In genomic region chr5:33299621-33300208, GRCh38 we compare ENCODE assay signal across 7 cellular contexts.
DNase-seq lines count a peak whose midpoint lies in the region; ATAC-seq, FAIRE-seq and TF ChIP-seq lines count a peak whose summit lies in the region.

No MANE protein-coding gene starts in this region.

- DNase-seq in LNCaP clone FGC (ENCODE audit: low read depth) (no peak), ascending aorta (ENCODE audit: low spot score in 2 of 2) (no peak), keratinocyte (ENCODE audit: low read depth, low spot score) (no peak), transverse colon (peak; percentile 15), GM19238 (ENCODE audit: insufficient read length, low spot score) (no peak)

- intact Hi-C loops in ascending aorta (cut with DNase I) (loop anchor here (5.0 to 10.0 kb wide), 3 partner anchors 38 to 592 kb away; no protein-coding TSS in a partner anchor), transverse colon (cut with DNase I; ENCODE audit: low total_unique reads) (loop anchor here (10.0 kb wide), 1 partner anchor 125 kb away; no protein-coding TSS in a partner anchor)

- H3K9me3 ChIP-seq in ascending aorta (no peaks in the 10 kb centered on the region), keratinocyte (ENCODE audit: control insufficient read depth, low read depth, low read length) (no peaks in the 10 kb centered on the region), transverse colon (no peaks in the 10 kb centered on the region)

- TF ChIP-seq CTCF in GM12872 (IDR thresholded peaks at IDR 0.05; ENCODE audit: insufficient read depth, low read depth, low read length) (peak; percentile 7; the same call in 1 of the 3 replicates), LNCaP clone FGC (IDR thresholded peaks at IDR 0.05; ENCODE audit: control insufficient read depth, extremely low read depth, insufficient read depth) (peak; percentile 73), ascending aorta (IDR thresholded peaks at IDR 0.05) (peak; percentile 12 to 66 (median 29)), keratinocyte (optimal IDR thresholded peaks at IDR 0.05 in 1 of 3, IDR thresholded peaks at IDR 0.05 in 1 of 3, conservative IDR thresholded peaks at IDR 0.05 in 1 of 3; ENCODE audit: extremely low read depth in 1 of 3, insufficient read depth in 2 of 3, low read length in 3 of 3) (peak in 2 of 3 experiments; percentile 29 to 49), transverse colon (IDR thresholded peaks at IDR 0.05) (peak; percentile 33 to 64 (median 41))

- H3K27me3 ChIP-seq in ascending aorta, result no peaks in the 10 kb centered on the region
- H3K27me3 ChIP-seq in keratinocyte (ENCODE audit: control insufficient read depth, extremely low read depth, insufficient read depth, low read length), result no peaks in the 10 kb centered on the region
- no peaks in the 10 kb centered on the region for H3K27me3 ChIP-seq in transverse colon

- peak overlapping the region; percentile 52 for H2AFZ ChIP-seq in keratinocyte (ENCODE audit: control insufficient read depth, low read length)

- no peak overlapping the region for H3K4me3 ChIP-seq in LNCaP clone FGC (ENCODE audit: low read depth, low read length)
- peak overlapping the region in 1 of 2 donors; percentile 22 for H3K4me3 ChIP-seq in ascending aorta
- no peak overlapping the region for H3K4me3 ChIP-seq in keratinocyte (ENCODE audit: control insufficient read depth in 2 of 3, extremely low read depth in 1 of 3, insufficient read depth in 2 of 3, low read depth in 1 of 3, low read length in 3 of 3)
- H3K4me3 ChIP-seq in transverse colon, result no peak overlapping the region

- FAIRE-seq in keratinocyte (lab: Jason Lieb, UNC), result peak; percentile 81

- no peak overlapping the region for H3K9ac ChIP-seq in keratinocyte (ENCODE audit: control insufficient read depth, extremely low read depth, insufficient read depth, low read length)

- in situ Hi-C loops in transverse colon (cut with MboI; ENCODE audit: low pct_ligation_motif_present in 1 of 4, low pct_unique_long_range_greater_than_20kb in 1 of 4, low sequenced_read_pairs in 3 of 4), result no loop called here

- H3K4me1 ChIP-seq in ascending aorta, result no peaks in the 10 kb centered on the region
- H3K4me1 ChIP-seq in keratinocyte (ENCODE audit: control insufficient read depth, extremely low read depth, insufficient read depth, low read length), result peaks cover 9% of the 10 kb centered on the region
- H3K4me1 ChIP-seq in transverse colon, result peaks cover 0 to 18% (median 10%) of the 10 kb centered on the region in 4 donors

- TF ChIP-seq POLR2A in transverse colon (IDR thresholded peaks at IDR 0.05), result no peak

- no peaks in the 10 kb centered on the region for H4K20me1 ChIP-seq in keratinocyte (ENCODE audit: control insufficient read depth, extremely low read depth, insufficient read depth, low read length)

- H3K36me3 ChIP-seq in ascending aorta, result no peaks in the 10 kb centered on the region
- no peaks in the 10 kb centered on the region for H3K36me3 ChIP-seq in keratinocyte (ENCODE audit: control insufficient read depth in 2 of 2, extremely low read depth in 1 of 2, insufficient read depth in 2 of 2, low read length in 2 of 2)
- no peaks in the 10 kb centered on the region for H3K36me3 ChIP-seq in transverse colon

- H3K79me2 ChIP-seq in keratinocyte (ENCODE audit: control insufficient read depth, insufficient read depth, low read length), result no peaks in the 10 kb centered on the region

- peak; percentile 27 for ATAC-seq in GM21786 (IDR thresholded peaks at IDR 0.05; ENCODE audit: unreplicated experiment)

- TF ChIP-seq EP300 in transverse colon (IDR thresholded peaks at IDR 0.05; ENCODE audit: low read depth), result no peak

- H3K27ac ChIP-seq in ascending aorta (peak overlapping the region; percentile 66 to 79), keratinocyte (ENCODE audit: control insufficient read depth, insufficient read depth, low read length) (peak overlapping the region; percentile 8), transverse colon (peak overlapping the region; percentile 7 to 68 (median 46))

- dilution Hi-C loops in keratinocyte (cut with MboI; ENCODE audit: extremely low pct_ligation_motif_present, low sequenced_read_pairs), result no loop called here

- peak overlapping the region; percentile 52 for H3K4me2 ChIP-seq in keratinocyte (ENCODE audit: control insufficient read depth, extremely low read depth, insufficient read depth, low read depth, low read length)

- no peaks in the 10 kb centered on the region for H3K9me1 ChIP-seq in keratinocyte (ENCODE audit: control insufficient read depth, extremely low read depth, insufficient read depth, low read length)

- 15 to 19% methylated on average over 5 of the region's 5 CpGs for WGBS in transverse colon (ENCODE audit: low coverage in 1 of 2), 2 donors

Comparison
In these comparisons a context has a peak if more than half of its experiments do, and no peak if none do; other contexts are left out.
1. CTCF ChIP-seq: peak in every context shown above with its lines; median percentile 73 in LNCaP clone FGC; 41 in transverse colon; 39 in keratinocyte; 29 in ascending aorta; 7 in GM12872.
2. H3K27ac ChIP-seq: peak in every context shown above with its lines; median percentile 72 in ascending aorta; 46 in transverse colon; 8 in keratinocyte.